ENCODE assay signal across 20 cellular contexts in genomic region chr4:44319129-44319528, GRCh38.
"Had no signal": no experiment of that assay in that cellular context is flagged by ENCODE, and none has a peak within 500 bp of the region (broad histone marks: within the 10 kb centered on the region; RNA-seq: fewer than 3 reads in every experiment).

No MANE protein-coding gene starts in this region.

- H3K27ac ChIP-seq: VCaP had no signal

- DNase-seq: activated CD4-positive, alpha-beta memory T cell treated with anti-CD3 and anti-CD28 coated beads, Interleukin-2, amount 10 ng/mL, durations not matched to agents 7 days and 5 days; activated CD4-positive, alpha-beta T cell treated with anti-CD3 and anti-CD28 coated beads for 36 hours; activated CD4-positive, alpha-beta T cell treated with anti-CD3 and anti-CD28 coated beads, Interleukin-2, amount 50 U/mL, for 1 hour; activated gamma-delta T cell; activated naive CD4-positive, alpha-beta T cell treated with anti-CD3 and anti-CD28 coated beads for 36 hours; activated T-cell treated with anti-CD3 and anti-CD28 coated beads for 4 hours; activated T-cell treated with anti-CD3 and anti-CD28 coated beads, Interleukin-2, amount 50 U/mL, for 48 hours; cerebellar nuclear complex; MM.1S; NCI-H1436; NCI-H187 treated with DMSO at 0.1 percent for 48 hours; NCI-H2081 treated with DMSO at 0.1 percent for 48 hours; NCI-H2171 treated with DMSO at 0.1 percent for 48 hours; NCI-H226; NCI-H510A; NCI-H526 treated with DMSO at 0.1 percent for 48 hours; SIG-M5; T-helper 17 cell; T-helper 9 cell had no signal
